Comparison of ENCODE assay signal across 8 cellular contexts in the genomic region with DNA sequence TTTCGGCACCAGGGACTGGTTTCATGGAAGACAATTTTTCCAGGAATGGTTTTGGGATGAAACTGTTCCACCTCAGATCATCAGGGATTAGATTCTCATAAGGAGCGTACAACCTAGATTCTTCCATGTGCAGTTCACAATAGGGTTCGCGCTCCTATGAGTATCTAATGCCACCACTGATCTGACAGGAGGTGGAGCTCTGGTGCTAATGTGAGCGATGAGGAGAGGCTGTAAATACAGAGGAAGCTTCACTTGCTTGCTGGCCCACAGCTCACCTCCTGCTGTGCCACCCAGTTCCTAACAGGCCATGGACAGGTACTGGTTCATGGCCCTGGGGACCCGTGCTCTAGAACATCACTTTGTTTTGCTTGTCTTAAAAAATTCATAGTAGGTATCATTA. TPM values are rescaled to one million over a fixed set of nuclear protein-coding genes. Genes with fewer than 3 reads are reported as not detected.
DNase-seq lines count a peak whose midpoint lies in the region; ATAC-seq and TF ChIP-seq lines count a peak whose summit lies in the region.

No MANE protein-coding gene starts in this region.

- H3K27me3 Mint-ChIP-seq in activated CD4-positive, alpha-beta memory T cell treated with anti-CD3 and anti-CD28 coated beads, Interleukin-2, amount 10 ng/mL, durations not matched to agents 7 days and 5 days = peaks cover 10% of the 10 kb centered on the region
- H3K27me3 Mint-ChIP-seq in stimulated activated naive CD8-positive, alpha-beta T cell treated with anti-CD3 and anti-CD28 coated beads, Interleukin-15, amount 100 ng/mL, for 72 hours = peaks cover 17% of the 10 kb centered on the region

- H3K4me3 Mint-ChIP-seq in activated CD4-positive, alpha-beta memory T cell treated with anti-CD3 and anti-CD28 coated beads, Interleukin-2, amount 10 ng/mL, durations not matched to agents 7 days and 5 days = no peak overlapping the region
- H3K4me3 Mint-ChIP-seq in stimulated activated naive CD8-positive, alpha-beta T cell treated with anti-CD3 and anti-CD28 coated beads, Interleukin-15, amount 100 ng/mL, for 72 hours = no peak overlapping the region

- no peak overlapping the region for H3K27ac Mint-ChIP-seq in activated CD4-positive, alpha-beta memory T cell treated with anti-CD3 and anti-CD28 coated beads, Interleukin-2, amount 10 ng/mL, durations not matched to agents 7 days and 5 days
- H3K27ac Mint-ChIP-seq in stimulated activated naive CD8-positive, alpha-beta T cell treated with anti-CD3 and anti-CD28 coated beads, Interleukin-15, amount 100 ng/mL, for 72 hours = no peak overlapping the region

- ATAC-seq in GM18502 (IDR thresholded peaks at IDR 0.05; ENCODE audit: poor library complexity, unreplicated experiment) = peak; percentile 71
- ATAC-seq in stimulated activated naive CD8-positive, alpha-beta T cell treated with anti-CD3 and anti-CD28 coated beads, Interleukin-15, amount 100 ng/mL, for 72 hours = peak; percentile 86

- no peaks in the 10 kb centered on the region for H3K9me3 ChIP-seq in A673 (ENCODE audit: low read depth, low read length, poor library complexity, severe bottlenecking)
- no peaks in the 10 kb centered on the region for H3K9me3 ChIP-seq in uterus

- no TSS peak for BruUV-seq in A673 (replicated peaks; lab: Mats Ljungman, UMichigan)

- TF ChIP-seq CTCF in A673 (conservative IDR thresholded peaks at IDR 0.05; ENCODE audit: low read depth, low read length) (peak; percentile 36), NB4 (IDR thresholded peaks at IDR 0.05; ENCODE audit: low read depth, low read length) (peak; percentile 65), uterus (IDR thresholded peaks at IDR 0.05) (no peak)

- H3K36me3 Mint-ChIP-seq in activated CD4-positive, alpha-beta memory T cell treated with anti-CD3 and anti-CD28 coated beads, Interleukin-2, amount 10 ng/mL, durations not matched to agents 7 days and 5 days (ENCODE audit: low read depth) = no peaks in the 10 kb centered on the region

- no peaks in the 10 kb centered on the region for H3K9me3 Mint-ChIP-seq in activated CD4-positive, alpha-beta memory T cell treated with anti-CD3 and anti-CD28 coated beads, Interleukin-2, amount 10 ng/mL, durations not matched to agents 7 days and 5 days
- no peaks in the 10 kb centered on the region for H3K9me3 Mint-ChIP-seq in stimulated activated naive CD8-positive, alpha-beta T cell treated with anti-CD3 and anti-CD28 coated beads, Interleukin-15, amount 100 ng/mL, for 72 hours

- no peak for TF ChIP-seq POLR2A in NB4 (IDR thresholded peaks at IDR 0.05; ENCODE audit: extremely low read depth, insufficient read length)
- no peak for TF ChIP-seq POLR2A in uterus (IDR thresholded peaks at IDR 0.05)

- H3K27me3 ChIP-seq in A673 (replicated peaks; ENCODE audit: insufficient read depth, low read depth, low read length, poor library complexity) (no peaks in the 10 kb centered on the region), uterus (no peaks in the 10 kb centered on the region)

- H3K4me1 Mint-ChIP-seq in activated CD4-positive, alpha-beta memory T cell treated with anti-CD3 and anti-CD28 coated beads, Interleukin-2, amount 10 ng/mL, durations not matched to agents 7 days and 5 days = peaks cover 49% of the 10 kb centered on the region
- H3K4me1 Mint-ChIP-seq in stimulated activated naive CD8-positive, alpha-beta T cell treated with anti-CD3 and anti-CD28 coated beads, Interleukin-15, amount 100 ng/mL, for 72 hours = peaks cover 33% of the 10 kb centered on the region

- no peak overlapping the region for H3K4me3 ChIP-seq in A673 (ENCODE audit: low read depth, low read length, poor library complexity, severe bottlenecking)
- no peak overlapping the region for H3K4me3 ChIP-seq in NB4 (ENCODE audit: low read depth, low read length)
- no peak overlapping the region for H3K4me3 ChIP-seq in uterus

- POLR2A ChIA-PET in A673 (lab: Charles Lee; ENCODE audit: low non-redundant PET) = interaction anchor here (0.5 kb wide), 1 partner anchor 275 kb away, joined by 3 read pairs; no protein-coding TSS in a partner anchor
- POLR2A ChIA-PET in activated CD4-positive, alpha-beta memory T cell treated with anti-CD3 and anti-CD28 coated beads, Interleukin-2, amount 10 ng/mL, durations not matched to agents 7 days and 5 days (lab: Charles Lee) = interaction anchor here (0.6 to 3.2 kb wide), 7 partner anchors 11 to 176 kb away, joined by 3 to 16 read pairs (median 5); a partner anchor contains a TSS

- H3K4me1 ChIP-seq in A673 (ENCODE audit: insufficient read depth, low read length, poor library complexity, severe bottlenecking) (peaks cover 23% of the 10 kb centered on the region), uterus (no peaks in the 10 kb centered on the region)

- H3K36me3 ChIP-seq in A673 (ENCODE audit: insufficient read depth, low read length, poor library complexity, severe bottlenecking) (no peaks in the 10 kb centered on the region), uterus (no peaks in the 10 kb centered on the region)

- CTCF ChIA-PET in A673 (lab: Charles Lee) = interaction anchor here (0.6 to 1.0 kb wide), 2 partner anchors 241 to 760 kb away, joined by 3 to 4 read pairs; no protein-coding TSS in a partner anchor
- CTCF ChIA-PET in activated CD4-positive, alpha-beta memory T cell treated with anti-CD3 and anti-CD28 coated beads, Interleukin-2, amount 10 ng/mL, durations not matched to agents 7 days and 5 days (lab: Charles Lee) = interaction anchor here (0.6 to 8.7 kb wide), 39 partner anchors 11 to 338 kb away, joined by 3 to 135 read pairs (median 4); a partner anchor contains a TSS

- peak overlapping the region; percentile 33 for H3K27ac ChIP-seq in A673 (ENCODE audit: low read depth, low read length, poor library complexity, severe bottlenecking)
- no peak overlapping the region for H3K27ac ChIP-seq in uterus

- DNase-seq in A673 (ENCODE audit: low spot score) (peak; percentile 59), NB4 (ENCODE audit: low read depth) (peak; percentile 85), head of caudate nucleus (peak in 40 of 42 donors; percentile 34 to 87 (median 64)), uterus (no peak), DMS153 treated with DMSO at 0.1 percent for 48 hours (lab: John Stamatoyannopoulos, UW; ENCODE audit: unreplicated experiment) (no peak)
- peak; percentile 64 for DNase-seq in activated CD4-positive, alpha-beta memory T cell treated with anti-CD3 and anti-CD28 coated beads, Interleukin-2, amount 10 ng/mL, durations not matched to agents 7 days and 5 days
- DNase-seq in stimulated activated naive CD8-positive, alpha-beta T cell treated with anti-CD3 and anti-CD28 coated beads, Interleukin-15, amount 100 ng/mL, for 72 hours = peak; percentile 24 to 37

- intact Hi-C loops in A673 (cut with micrococcal nuclease; ENCODE audit: unreplicated experiment) (no loop called here), head of caudate nucleus (cut with DNase I) (loop anchor here (5.0 kb wide), 2 partner anchors 129 to 239 kb away; a partner anchor contains a TSS), uterus (cut with DNase I; ENCODE audit: low total_unique reads) (no loop called here)

RNA-seq across cellular contexts. Expression of a gene that starts 41.8 kb away (rescaled TPM):
- 0.19 and 0.42 TPM in 2 replicates for total RNA-seq in A673 (2021)
- 10 to 100 TPM; 21.4 to 23.3 TPM for total RNA-seq in activated CD4-positive, alpha-beta memory T cell treated with anti-CD3 and anti-CD28 coated beads, Interleukin-2, amount 10 ng/mL, durations not matched to agents 7 days and 5 days
- 1 to 10 TPM in 3 of 4 donors, not detected in 1; 1.2 to 6.4 (median 6.1) TPM for total RNA-seq in uterus

Comparison
In these comparisons a context has a peak if more than half of its experiments do, and no peak if none do; other contexts are left out.
1. DNase-seq: peak in A673 (single experiment), NB4 (single experiment), activated CD4-positive, alpha-beta memory T cell treated with anti-CD3 and anti-CD28 coated beads, Interleukin-2, amount 10 ng/mL, durations not matched to agents 7 days and 5 days (single experiment), head of caudate nucleus (40 of 42) and stimulated activated naive CD8-positive, alpha-beta T cell treated with anti-CD3 and anti-CD28 coated beads, Interleukin-15, amount 100 ng/mL, for 72 hours (2 of 2); none in uterus (0 of 2) and DMS153 treated with DMSO at 0.1 percent for 48 hours (single experiment).
2. CTCF ChIP-seq: peak in A673 (single experiment) and NB4 (single experiment); none in uterus (0 of 4).